ENCODE assay signal across 7 cellular contexts in the genomic region with DNA sequence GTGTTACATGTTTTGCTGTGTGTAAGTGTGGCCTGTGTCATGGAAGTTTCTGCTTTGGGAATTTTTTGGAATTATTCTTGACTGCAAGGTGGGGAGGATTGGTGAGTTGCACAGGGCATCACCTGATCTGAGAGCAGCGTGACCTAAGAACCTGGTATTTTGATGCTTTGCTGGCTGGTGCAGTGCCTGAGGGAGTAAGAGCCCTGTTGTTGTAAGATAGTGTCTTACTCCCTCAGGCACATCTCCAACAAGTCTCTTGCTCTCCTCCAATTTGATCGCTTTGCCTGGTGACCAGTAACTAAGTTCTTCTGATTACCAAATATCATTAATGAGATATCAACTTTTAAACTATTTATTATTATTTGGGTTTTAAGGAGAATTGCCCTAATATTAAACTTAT. TPM values are rescaled to one million over a fixed set of nuclear protein-coding genes. Genes with fewer than 3 reads are reported as not detected.
DNase-seq lines count a peak whose midpoint lies in the region; ATAC-seq and TF ChIP-seq lines count a peak whose summit lies in the region.
"Not testable (repeated sequence)": the region's sequence is repeated elsewhere in the genome, so short reads cannot be mapped to it uniquely, and the experiment has no call there.

No MANE protein-coding gene starts in this region.

- H3K4me3 ChIP-seq in CD8-positive, alpha-beta memory T cell (ENCODE audit: low read length); KMS-11 (IDR thresholded peaks at IDR 0.05; ENCODE audit: insufficient read depth, low read depth, low read length); RWPE2 (ENCODE audit: severe bottlenecking); hepatocyte: not testable (repeated sequence)

- H3K9me3 Mint-ChIP-seq in CD8-positive, alpha-beta memory T cell = peaks cover 4 to 16% (median 9%) of the 10 kb centered on the region in 5 donors
- H3K9me3 Mint-ChIP-seq in activated CD8-positive, alpha-beta T cell treated with anti-CD3 and anti-CD28 coated beads for 36 hours; activated naive CD8-positive, alpha-beta T cell treated with anti-CD3 and anti-CD28 coated beads, Interleukin-2, amount 10 ng/mL, durations not matched to agents 7 days and 5 days; neural crest cell: not testable (repeated sequence)

- not testable (repeated sequence) for H4K20me1 ChIP-seq in KMS-11 (ENCODE audit: insufficient read depth); hepatocyte (ENCODE audit: insufficient read depth, poor library complexity, severe bottlenecking)

- not testable (repeated sequence) for H3K27me3 ChIP-seq in CD8-positive, alpha-beta memory T cell (ENCODE audit: insufficient read depth, low read length, poor library complexity, severe bottlenecking); KMS-11 (ENCODE audit: insufficient read depth, low read depth); RWPE2 (ENCODE audit: insufficient read depth, poor library complexity, severe bottlenecking); hepatocyte

- not testable (repeated sequence) for H3K27ac ChIP-seq in CD8-positive, alpha-beta memory T cell (ENCODE audit: low read depth, low read length); KMS-11; hepatocyte
- H3K27ac ChIP-seq in RWPE2 (ENCODE audit: poor library complexity, severe bottlenecking) = peak overlapping the region; percentile 18

- H3K4me2 ChIP-seq in KMS-11 = peak overlapping the region; percentile 15; the same call in 1 of the 2 replicates
- peak overlapping the region; percentile 36 for H3K4me2 ChIP-seq in hepatocyte

- H3K79me2 ChIP-seq in KMS-11 (ENCODE audit: insufficient read depth, low read depth) = peaks cover 84% of the 10 kb centered on the region
- H3K79me2 ChIP-seq in hepatocyte = peaks cover 80% of the 10 kb centered on the region

- H3K9ac ChIP-seq in KMS-11 = not testable (repeated sequence)

- H3K27ac Mint-ChIP-seq in CD8-positive, alpha-beta memory T cell = peak overlapping the region in 5 of 8 donors; percentile 6 to 65 (median 16)
- H3K27ac Mint-ChIP-seq in activated CD8-positive, alpha-beta T cell treated with anti-CD3 and anti-CD28 coated beads for 36 hours; activated naive CD8-positive, alpha-beta T cell treated with anti-CD3 and anti-CD28 coated beads, Interleukin-2, amount 10 ng/mL, durations not matched to agents 7 days and 5 days; neural crest cell (ENCODE audit: unreplicated experiment): not testable (repeated sequence)

- H3K36me3 ChIP-seq in CD8-positive, alpha-beta memory T cell (ENCODE audit: insufficient read depth, low read length); KMS-11 (ENCODE audit: insufficient read depth); RWPE2 (ENCODE audit: low read depth); hepatocyte (replicated peaks; ENCODE audit: insufficient read depth, low read depth): not testable (repeated sequence)

- H2AFZ ChIP-seq in KMS-11 (ENCODE audit: low read depth); hepatocyte: not testable (repeated sequence)

- DNase-seq in CD8-positive, alpha-beta memory T cell; RWPE2 (ENCODE audit: low spot score); activated CD8-positive, alpha-beta T cell treated with anti-CD3 and anti-CD28 coated beads for 36 hours; activated naive CD8-positive, alpha-beta T cell treated with anti-CD3 and anti-CD28 coated beads, Interleukin-2, amount 10 ng/mL, durations not matched to agents 7 days and 5 days; hepatocyte (ENCODE audit: low spot score); neural crest cell (ENCODE audit: low read depth, low spot score): not testable (repeated sequence)

- POLR2A ChIA-PET in CD8-positive, alpha-beta memory T cell (lab: Charles Lee) = interaction anchor here (0.6 kb wide), 1 partner anchor 59 kb away, joined by 3 read pairs; no protein-coding TSS in a partner anchor
- POLR2A ChIA-PET in activated CD8-positive, alpha-beta T cell treated with anti-CD3 and anti-CD28 coated beads for 36 hours (lab: Charles Lee) = interaction anchor here (1.5 kb wide), 1 partner anchor 33 kb away, joined by 4 read pairs; no protein-coding TSS in a partner anchor
- POLR2A ChIA-PET in activated naive CD8-positive, alpha-beta T cell treated with anti-CD3 and anti-CD28 coated beads, Interleukin-2, amount 10 ng/mL, durations not matched to agents 7 days and 5 days (lab: Charles Lee) = interaction anchor here (0.6 kb wide), 1 partner anchor 33 kb away, joined by 4 read pairs; no protein-coding TSS in a partner anchor

- H3K9me3 ChIP-seq in CD8-positive, alpha-beta memory T cell (ENCODE audit: low read length); RWPE2 (ENCODE audit: severe bottlenecking); hepatocyte (ENCODE audit: low read depth): not testable (repeated sequence)

- peaks cover 37% of the 10 kb centered on the region for H3K4me1 ChIP-seq in CD8-positive, alpha-beta memory T cell (ENCODE audit: insufficient read depth, low read length)
- peaks cover 80% of the 10 kb centered on the region for H3K4me1 ChIP-seq in KMS-11 (ENCODE audit: low read depth, poor library complexity, severe bottlenecking)
- peaks cover 38% of the 10 kb centered on the region for H3K4me1 ChIP-seq in RWPE2 (ENCODE audit: insufficient read depth, poor library complexity, severe bottlenecking)
- H3K4me1 ChIP-seq in hepatocyte (ENCODE audit: insufficient read depth) = peaks cover 11% of the 10 kb centered on the region

- 85% methylated on average over 2 of the region's 2 CpGs for WGBS in hepatocyte (ENCODE audit: low lambda C conversion rate, missing lambda C conversion rate)

- H3K9me2 ChIP-seq in hepatocyte (replicated peaks; ENCODE audit: insufficient read depth) = not testable (repeated sequence)

- H3K4me3 Mint-ChIP-seq in CD8-positive, alpha-beta memory T cell = peak overlapping the region; percentile 13 to 70 (median 51)
- peak overlapping the region; percentile 13 for H3K4me3 Mint-ChIP-seq in activated CD8-positive, alpha-beta T cell treated with anti-CD3 and anti-CD28 coated beads for 36 hours
- H3K4me3 Mint-ChIP-seq in activated naive CD8-positive, alpha-beta T cell treated with anti-CD3 and anti-CD28 coated beads, Interleukin-2, amount 10 ng/mL, durations not matched to agents 7 days and 5 days = peak overlapping the region; percentile 52
- H3K4me3 Mint-ChIP-seq in neural crest cell = peak overlapping the region; percentile 29

- peaks cover 3 to 23% (median 18%) of the 10 kb centered on the region in 3 donors for H3K36me3 Mint-ChIP-seq in CD8-positive, alpha-beta memory T cell
- peaks cover 15% of the 10 kb centered on the region for H3K36me3 Mint-ChIP-seq in activated CD8-positive, alpha-beta T cell treated with anti-CD3 and anti-CD28 coated beads for 36 hours (ENCODE audit: low read depth)
- peaks cover 31% of the 10 kb centered on the region for H3K36me3 Mint-ChIP-seq in activated naive CD8-positive, alpha-beta T cell treated with anti-CD3 and anti-CD28 coated beads, Interleukin-2, amount 10 ng/mL, durations not matched to agents 7 days and 5 days
- H3K36me3 Mint-ChIP-seq in neural crest cell (ENCODE audit: low read depth) = not testable (repeated sequence)

- ATAC-seq in RWPE2 (ENCODE audit: low read depth); activated CD8-positive, alpha-beta T cell treated with anti-CD3 and anti-CD28 coated beads for 36 hours; activated naive CD8-positive, alpha-beta T cell treated with anti-CD3 and anti-CD28 coated beads, Interleukin-2, amount 10 ng/mL, durations not matched to agents 7 days and 5 days (ENCODE audit: low read depth): not testable (repeated sequence)

- H3K4me1 Mint-ChIP-seq in CD8-positive, alpha-beta memory T cell = peaks cover 67 to 85% (median 81%) of the 10 kb centered on the region in 3 donors
- H3K4me1 Mint-ChIP-seq in activated CD8-positive, alpha-beta T cell treated with anti-CD3 and anti-CD28 coated beads for 36 hours (ENCODE audit: low read depth) = peaks cover 59% of the 10 kb centered on the region
- peaks cover 52% of the 10 kb centered on the region for H3K4me1 Mint-ChIP-seq in activated naive CD8-positive, alpha-beta T cell treated with anti-CD3 and anti-CD28 coated beads, Interleukin-2, amount 10 ng/mL, durations not matched to agents 7 days and 5 days
- H3K4me1 Mint-ChIP-seq in neural crest cell = peaks cover 19% of the 10 kb centered on the region

- TF ChIP-seq CTCF in KMS-11 (conservative IDR thresholded peaks at IDR 0.05; ENCODE audit: low read depth, low read length); RWPE2 (IDR thresholded peaks at IDR 0.05; ENCODE audit: poor library complexity, severe bottlenecking); activated CD8-positive, alpha-beta T cell treated with anti-CD3 and anti-CD28 coated beads for 36 hours (IDR thresholded peaks at IDR 0.05); hepatocyte (IDR thresholded peaks at IDR 0.05; ENCODE audit: poor library complexity); neural crest cell (conservative IDR thresholded peaks at IDR 0.05): not testable (repeated sequence)

- CTCF ChIA-PET in CD8-positive, alpha-beta memory T cell (lab: Charles Lee) = interaction anchor here (0.9 kb wide), 1 partner anchor 33 kb away, joined by 3 read pairs; no protein-coding TSS in a partner anchor
- CTCF ChIA-PET in activated CD8-positive, alpha-beta T cell treated with anti-CD3 and anti-CD28 coated beads for 36 hours (lab: Charles Lee) = not testable (repeated sequence)

- intact Hi-C loops in activated CD8-positive, alpha-beta T cell treated with anti-CD3 and anti-CD28 coated beads for 36 hours (cut with micrococcal nuclease) = loop anchor here (10.0 kb wide), 1 partner anchor 185 kb away; the partner anchor contains the start of gene NOD1

- not testable (repeated sequence) for H3K27me3 Mint-ChIP-seq in CD8-positive, alpha-beta memory T cell; activated CD8-positive, alpha-beta T cell treated with anti-CD3 and anti-CD28 coated beads for 36 hours; activated naive CD8-positive, alpha-beta T cell treated with anti-CD3 and anti-CD28 coated beads, Interleukin-2, amount 10 ng/mL, durations not matched to agents 7 days and 5 days
- H3K27me3 Mint-ChIP-seq in neural crest cell (ENCODE audit: low read depth) = peaks cover 22% of the 10 kb centered on the region

RNA-seq across cellular contexts. Expression of gene ZNRF2, which starts 5.2 kb away (rescaled TPM):
- 10 to 100 TPM; 12.4 to 13.6 TPM for total RNA-seq in CD8-positive, alpha-beta memory T cell
- 4.2 TPM for polyA plus RNA-seq in CD8-positive, alpha-beta memory T cell
- total RNA-seq in activated CD8-positive, alpha-beta T cell treated with anti-CD3 and anti-CD28 coated beads for 36 hours = 1 to 10 TPM; 8.9 to 9.7 TPM
- total RNA-seq in activated naive CD8-positive, alpha-beta T cell treated with anti-CD3 and anti-CD28 coated beads, Interleukin-2, amount 10 ng/mL, durations not matched to agents 7 days and 5 days = 10 to 100 TPM; 27.1 to 28.0 TPM
- total RNA-seq in hepatocyte (17.7 and 18.8 TPM in 2 replicates), neural crest cell (5.3 and 5.4 TPM in 2 replicates)
- 11.0 and 11.7 TPM in 2 replicates for polyA plus RNA-seq in hepatocyte
